Comparison of ENCODE assay signal across 21 cellular contexts in genomic region chrX:87896057-87896456, GRCh38.
DNase-seq lines count a peak whose midpoint lies in the region; ATAC-seq, FAIRE-seq and TF ChIP-seq lines count a peak whose summit lies in the region.
"Had no signal": no experiment of that assay in that cellular context is flagged by ENCODE, and none has a peak within 500 bp of the region (broad histone marks: within the 10 kb centered on the region; RNA-seq: fewer than 3 reads in every experiment).

No MANE protein-coding gene starts in this region.

- H3K27ac Mint-ChIP-seq in activated naive CD8-positive, alpha-beta T cell treated with anti-CD3 and anti-CD28 coated beads for 36 hours = no peak overlapping the region
- H3K27ac Mint-ChIP-seq: CD14-positive monocyte; CD4-positive, alpha-beta memory T cell had no signal

- no peak overlapping the region for H3K4me3 Mint-ChIP-seq in activated naive CD8-positive, alpha-beta T cell treated with anti-CD3 and anti-CD28 coated beads for 36 hours
- H3K4me3 Mint-ChIP-seq: CD14-positive monocyte; CD4-positive, alpha-beta memory T cell; H9 had no signal

- no peaks in the 10 kb centered on the region for H3K27me3 ChIP-seq in endothelial cell of umbilical vein (ENCODE audit: control insufficient read depth in 2 of 2, insufficient read depth in 2 of 2, low read length in 2 of 2)

- H3K36me3 ChIP-seq in endothelial cell of umbilical vein (ENCODE audit: control insufficient read depth in 2 of 2, extremely low read depth in 1 of 2, insufficient read depth in 2 of 2, low read length in 2 of 2) = no peaks in the 10 kb centered on the region
- H3K36me3 ChIP-seq: BLaER1 had no signal

- H3K27me3 Mint-ChIP-seq in activated naive CD8-positive, alpha-beta T cell treated with anti-CD3 and anti-CD28 coated beads for 36 hours = no peaks in the 10 kb centered on the region
- H3K27me3 Mint-ChIP-seq: CD4-positive, alpha-beta memory T cell had no signal

- H3K79me2 ChIP-seq in endothelial cell of umbilical vein (ENCODE audit: control insufficient read depth, insufficient read depth, low read length) = no peaks in the 10 kb centered on the region

- H3K27ac ChIP-seq in endothelial cell of umbilical vein (ENCODE audit: insufficient read depth, low read depth, low read length) = no peak overlapping the region
- H3K27ac ChIP-seq: BLaER1, HL-60, KMS-11 had no signal

- POLR2A ChIA-PET in endothelial cell of umbilical vein (lab: Charles Lee) = no interaction called here

- BruUV-seq in endothelial cell of umbilical vein (replicated peaks; lab: Mats Ljungman, UMichigan) = no TSS peak

- TF ChIP-seq POLR2A in endothelial cell of umbilical vein (IDR thresholded peaks at IDR 0.05; ENCODE audit: low read depth, low read length) = no peak

- ATAC-seq in GM18868 (IDR thresholded peaks at IDR 0.05; ENCODE audit: unreplicated experiment) (peak; percentile 28), HG02610 (IDR thresholded peaks at IDR 0.05; ENCODE audit: unreplicated experiment) (peak; percentile 65), esophagus mucosa (no peak)

- H3K9ac ChIP-seq in endothelial cell of umbilical vein (replicated peaks; ENCODE audit: extremely low read depth, insufficient read depth, low read length) = no peak overlapping the region
- H3K9ac ChIP-seq: BLaER1, KMS-11 had no signal

- H4K20me1 ChIP-seq in endothelial cell of umbilical vein (replicated peaks; ENCODE audit: control insufficient read depth, extremely low read depth, insufficient read depth, low read length) = no peaks in the 10 kb centered on the region
- H4K20me1 ChIP-seq: BLaER1 had no signal

- H3K4me1 ChIP-seq in endothelial cell of umbilical vein (ENCODE audit: control insufficient read depth, extremely low read depth, insufficient read depth, low read length) = no peaks in the 10 kb centered on the region
- H3K4me1 ChIP-seq: BLaER1 had no signal

- no peaks in the 10 kb centered on the region for H3K4me1 Mint-ChIP-seq in activated naive CD8-positive, alpha-beta T cell treated with anti-CD3 and anti-CD28 coated beads for 36 hours
- H3K4me1 Mint-ChIP-seq: CD14-positive monocyte had no signal

- no peaks in the 10 kb centered on the region for H3K9me3 ChIP-seq in endothelial cell of umbilical vein (replicated peaks; ENCODE audit: control insufficient read depth, insufficient read depth, low read length)
- H3K9me3 ChIP-seq: BLaER1 had no signal

- no peak overlapping the region for H3K4me2 ChIP-seq in endothelial cell of umbilical vein (ENCODE audit: insufficient read depth, low read length)
- H3K4me2 ChIP-seq: BLaER1, KMS-11 had no signal

- CTCF ChIA-PET in endothelial cell of umbilical vein (lab: Charles Lee) = no interaction called here

- dilution Hi-C loops in endothelial cell of umbilical vein (cut with MboI; ENCODE audit: extremely low pct_ligation_motif_present, low sequenced_read_pairs) = no loop called here

- DNase-seq in GM12865 (ENCODE audit: low read depth) (peak; percentile 1), endothelial cell of umbilical vein (ENCODE audit: low read depth, low spot score) (no peak), activated T-cell treated with anti-CD3 and anti-CD28 coated beads for 4 hours (no peak)
- DNase-seq in activated naive CD8-positive, alpha-beta T cell treated with anti-CD3 and anti-CD28 coated beads for 36 hours = no peak
- DNase-seq in activated naive CD4-positive, alpha-beta T cell (lab: John Stamatoyannopoulos, UW) = no peak
- DNase-seq: 8988T; Calu3; CD4-positive, alpha-beta memory T cell; DMS 273 treated with DMSO at 0.1 percent for 48 hours; DMS53; DND-41; EL; H9 had no signal

- FAIRE-seq in endothelial cell of umbilical vein (lab: Jason Lieb, UNC) = peak; percentile 66
- FAIRE-seq: H1 had no signal

- H3K36me3 Mint-ChIP-seq in activated naive CD8-positive, alpha-beta T cell treated with anti-CD3 and anti-CD28 coated beads for 36 hours = no peaks in the 10 kb centered on the region
- H3K36me3 Mint-ChIP-seq: CD14-positive monocyte; CD4-positive, alpha-beta memory T cell had no signal

- H3K9me1 ChIP-seq in endothelial cell of umbilical vein (replicated peaks; ENCODE audit: control insufficient read depth, extremely low read depth, insufficient read depth, low read length) = no peaks in the 10 kb centered on the region

- H3K4me3 ChIP-seq in GM12865 (ENCODE audit: low read depth, low read length) (no peak overlapping the region), endothelial cell of umbilical vein (replicated peaks in 1 of 3; ENCODE audit: insufficient read depth in 1 of 3, low read depth in 1 of 3, low read length in 3 of 3) (no peak overlapping the region)
- H3K4me3 ChIP-seq: BLaER1 had no signal

- H2AFZ ChIP-seq in endothelial cell of umbilical vein (ENCODE audit: low read depth, low read length) = no peak overlapping the region

- H3K9me3 Mint-ChIP-seq in activated naive CD8-positive, alpha-beta T cell treated with anti-CD3 and anti-CD28 coated beads for 36 hours = no peaks in the 10 kb centered on the region
- H3K9me3 Mint-ChIP-seq: CD14-positive monocyte; CD4-positive, alpha-beta memory T cell had no signal

- TF ChIP-seq CTCF in GM12865 (IDR thresholded peaks at IDR 0.05; ENCODE audit: insufficient read depth, low read depth, low read length, missing control alignments) (no peak), endothelial cell of umbilical vein (IDR thresholded peaks at IDR 0.05; ENCODE audit: extremely low read depth in 1 of 2, insufficient read depth in 1 of 2, low read depth in 1 of 2, low read length in 2 of 2) (no peak)

- intact Hi-C loops in endothelial cell of umbilical vein (cut with micrococcal nuclease) = no loop called here

TF ChIP-seq in endothelial cell of umbilical vein, 7 proteins besides CTCF, POLR2A, EP300 and RAD21:
- TF ChIP-seq GATA2 (IDR thresholded peaks at IDR 0.05; ENCODE audit: insufficient read depth, insufficient read length, low read depth, low read length) (no peak), POLR2AphosphoS5 (IDR thresholded peaks at IDR 0.05; ENCODE audit: insufficient read depth, low read depth, low read length) (no peak), FOS (IDR thresholded peaks at IDR 0.05; ENCODE audit: borderline replicate concordance, insufficient read depth, low read length) (no peak), EZH2 (IDR thresholded peaks at IDR 0.05; ENCODE audit: borderline replicate concordance, low read depth, low read length, severe bottlenecking) (no peak), JUN (IDR thresholded peaks at IDR 0.05; ENCODE audit: borderline replicate concordance, insufficient read depth, insufficient read length, low read depth) (no peak), MYC (IDR thresholded peaks at IDR 0.05; ENCODE audit: low read depth, low read length) (no peak)
- TF ChIP-seq, protein P1, sequence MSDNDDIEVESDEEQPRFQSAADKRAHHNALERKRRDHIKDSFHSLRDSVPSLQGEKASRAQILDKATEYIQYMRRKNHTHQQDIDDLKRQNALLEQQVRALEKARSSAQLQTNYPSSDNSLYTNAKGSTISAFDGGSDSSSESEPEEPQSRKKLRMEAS (IDR thresholded peaks at IDR 0.05; ENCODE audit: insufficient read depth, insufficient read length) = no peak
TF ChIP-seq in endothelial cell of umbilical vein: peak in this region for 0.
